Comparison of ENCODE assay signal across 8 cellular contexts in genomic region chr17:47253541-47254402, GRCh38. TPM values are rescaled to one million over a fixed set of nuclear protein-coding genes. Genes with fewer than 3 reads are reported as not detected.
A peak's percentile ranks its signal among the peaks of the same experiment; 100 is the strongest.
DNase-seq lines count a peak whose midpoint lies in the region; ATAC-seq and TF ChIP-seq lines count a peak whose summit lies in the region.

Gene ITGB3 (plus strand): TSS chr17:47253827. CDS start chr17:47253862, 35 bp downstream.

- no peaks in the 10 kb centered on the region; the same call in 1 of the 2 replicates for H3K9me3 ChIP-seq in HUES6 (ENCODE audit: control insufficient read depth, insufficient read depth, low read depth, low read length)
- no peaks in the 10 kb centered on the region for H3K9me3 ChIP-seq in parathyroid adenoma (ENCODE audit: control insufficient read depth, low read length)
- no peaks in the 10 kb centered on the region for H3K9me3 ChIP-seq in tibial nerve

- DNase-seq in COLO668 (lab: John Stamatoyannopoulos, UW; ENCODE audit: unreplicated experiment) (peak; percentile 69), SK-MEL-5 (ENCODE audit: low read depth, low spot score) (peak; percentile 71), head of caudate nucleus (peak in 40 of 42 donors; percentile 41 to 81 (median 62)), tibial nerve (ENCODE audit: low spot score in 2 of 2) (peak; percentile 52 to 56)
- peak; percentile 68 for DNase-seq in activated naive CD4-positive, alpha-beta T cell treated with Interleukin-2 at 50 U/mL for 16 hours

- peak; percentile 91 for ATAC-seq in GM19467 (IDR thresholded peaks at IDR 0.05; ENCODE audit: unreplicated experiment)

- TF ChIP-seq CTCF in parathyroid adenoma (IDR thresholded peaks at IDR 0.05) (peak; percentile 32), tibial nerve (IDR thresholded peaks at IDR 0.05) (peak; percentile 31 to 65 (median 53))

- 0 to 2% methylated on average over 36 to 103 of the region's 112 CpGs for WGBS in tibial nerve, 2 donors

- H2AFZ ChIP-seq in parathyroid adenoma = peak within 1 kb of the TSS; percentile 85

- H3K4me3 ChIP-seq in HUES6 (ENCODE audit: low read depth, low read length) (peak within 1 kb of the TSS; percentile 83), parathyroid adenoma (ENCODE audit: low read depth, low read length) (peak within 1 kb of the TSS; percentile 77), tibial nerve (peak within 1 kb of the TSS; percentile 36 to 82 (median 71))

- TF ChIP-seq EP300 in tibial nerve (IDR thresholded peaks at IDR 0.05) = peak in 1 of 2 donors; percentile 51

- in situ Hi-C loops in SK-MEL-5 (cut with HindIII; ENCODE audit: low pct_unique_long_range_greater_than_20kb, low sequenced_read_pairs) = no loop called here

- H3K36me3 ChIP-seq in HUES6 (ENCODE audit: control insufficient read depth, insufficient read depth, low read length) (no peaks in the 10 kb centered on the region), parathyroid adenoma (ENCODE audit: control insufficient read depth, insufficient read depth, low read length) (no peaks in the 10 kb centered on the region), tibial nerve (no peaks in the 10 kb centered on the region)

- H3K79me2 ChIP-seq in parathyroid adenoma = no peaks in the 10 kb centered on the region

- peak within 1 kb of the TSS; percentile 87 for H3K4me2 ChIP-seq in parathyroid adenoma (ENCODE audit: low read length)

- H3K9ac ChIP-seq in HUES6 (ENCODE audit: low read length) = peak within 1 kb of the TSS; percentile 51
- H3K9ac ChIP-seq in parathyroid adenoma = peak within 1 kb of the TSS; percentile 62

- peaks cover 12% of the 10 kb centered on the region for H3K4me1 ChIP-seq in HUES6 (ENCODE audit: control insufficient read depth, insufficient read depth, low read length)
- H3K4me1 ChIP-seq in parathyroid adenoma = peaks cover 9% of the 10 kb centered on the region
- H3K4me1 ChIP-seq in tibial nerve = peaks cover 0 to 57% (median 5%) of the 10 kb centered on the region in 4 donors

- H3K27me3 ChIP-seq in HUES6 (ENCODE audit: control insufficient read depth, insufficient read depth, low read length) = peaks cover 59% of the 10 kb centered on the region
- no peaks in the 10 kb centered on the region for H3K27me3 ChIP-seq in parathyroid adenoma (ENCODE audit: control insufficient read depth, insufficient read depth, low read length)
- no peaks in the 10 kb centered on the region for H3K27me3 ChIP-seq in tibial nerve

- peak in 1 of 2 donors; percentile 42 for TF ChIP-seq POLR2A in tibial nerve (IDR thresholded peaks at IDR 0.05)

- H3K27ac ChIP-seq in HUES6 (ENCODE audit: low read depth, low read length) (no peak within 1 kb of the TSS), parathyroid adenoma (peak within 1 kb of the TSS; percentile 58), tibial nerve (peak within 1 kb of the TSS in 3 of 4 donors; percentile 73 to 89 (median 77))

- intact Hi-C loops in head of caudate nucleus (cut with DNase I) = no loop called here

RNA-seq across cellular contexts. Expression of gene ITGB3, which starts in this region (rescaled TPM):
- total RNA-seq in SK-MEL-5 (2014; rRNA removed; shearing (Covaris generic)) = 11.5 and 12.1 TPM in 2 replicates
- 30.1 and 42.2 TPM in 2 replicates for polyA plus RNA-seq in SK-MEL-5 (2015; cell fraction: cytosol; rRNA removed)
- 12.3 and 12.8 TPM in 2 replicates for polyA plus RNA-seq in SK-MEL-5 (2015; cell fraction: nucleus; rRNA removed)
- total RNA-seq in tibial nerve = 10 to 100 TPM; 17.5 to 26.7 (median 22.1) TPM
